20 cellular contexts compared by ENCODE assay signal in the genomic region with DNA sequence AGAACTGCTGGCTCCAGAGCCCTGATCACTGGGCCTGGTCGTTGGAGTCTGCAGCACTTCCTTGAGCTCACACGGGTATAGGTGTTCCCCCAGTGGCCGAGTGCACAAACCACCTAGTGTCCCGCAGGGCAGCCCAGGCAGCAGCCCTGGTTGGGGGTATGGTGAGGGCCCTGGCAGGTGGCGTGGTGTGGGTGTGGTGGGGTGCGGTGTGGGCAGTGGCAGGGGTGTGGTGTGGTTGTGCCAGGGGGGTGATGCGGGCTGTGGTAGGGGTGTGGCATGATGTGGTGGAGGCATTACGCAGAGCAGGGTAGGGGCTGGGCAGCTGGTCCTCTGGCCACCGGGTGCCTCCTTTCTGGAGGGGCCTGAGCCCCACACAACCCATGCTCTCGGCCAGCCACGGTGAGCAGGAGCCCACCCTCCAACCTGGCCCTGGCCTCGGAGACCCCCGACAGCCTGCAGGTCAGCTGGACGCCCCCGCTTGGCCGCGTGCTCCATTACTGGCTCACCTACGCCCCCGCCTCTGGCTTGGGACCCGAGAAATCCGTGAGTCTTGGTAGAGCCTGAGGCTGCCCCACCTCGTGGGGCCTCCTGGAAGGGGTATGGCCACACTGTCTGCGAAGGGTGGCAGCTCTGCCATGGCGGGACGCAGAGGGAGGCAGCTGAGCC. TPM values are rescaled to one million over a fixed set of nuclear protein-coding genes. Genes with fewer than 3 reads are reported as not detected.
A peak's percentile ranks its signal among the peaks of the same experiment; 100 is the strongest.
DNase-seq lines count a peak whose midpoint lies in the region; ATAC-seq and TF ChIP-seq lines count a peak whose summit lies in the region.
"Had no signal": no experiment of that assay in that cellular context is flagged by ENCODE, and none has a peak within 500 bp of the region (broad histone marks: within the 10 kb centered on the region; RNA-seq: fewer than 3 reads in every experiment).

No MANE protein-coding gene starts in this region.

- H2AFZ ChIP-seq in neuronal stem cell (ENCODE audit: low read length): no peak overlapping the region

- H3K79me1 ChIP-seq in neuronal stem cell (ENCODE audit: low read depth, low read length): peaks cover 2% of the 10 kb centered on the region

- H3K27me3 ChIP-seq in BLaER1: no peaks in the 10 kb centered on the region
- H3K27me3 ChIP-seq in neuronal stem cell (ENCODE audit: control insufficient read depth in 3 of 3, insufficient read depth in 3 of 3, low read depth in 1 of 3, low read length in 3 of 3): peaks cover 0 to 11% (median 0%) of the 10 kb centered on the region in 3 experiments

- no peak for ATAC-seq in left ventricle myocardium superior
- no peak for ATAC-seq in HG02588 (IDR thresholded peaks at IDR 0.05; ENCODE audit: unreplicated experiment)
- ATAC-seq in HG02678 (IDR thresholded peaks at IDR 0.05; ENCODE audit: unreplicated experiment): no peak
- ATAC-seq: GM12878 had no signal

- H3K4me2 ChIP-seq in BLaER1: peak overlapping the region; percentile 61
- H3K4me2 ChIP-seq in neuronal stem cell (ENCODE audit: insufficient read depth, low read length, poor library complexity, severe bottlenecking): no peak overlapping the region
- H3K4me2 ChIP-seq: KMS-11, SK-N-SH had no signal

- peak; percentile 26; the same call in 1 of the 2 replicates for TF ChIP-seq CTCF in HEK293 (tag by site-specific recombination; IDR thresholded peaks at IDR 0.05)

- POLR2A ChIA-PET in HEK293 (lab: Yijun Ruan, JAX): no interaction called here

- H3K14ac ChIP-seq in neuronal stem cell (ENCODE audit: low read length): peak overlapping the region; percentile 59

- no peak overlapping the region for H4K91ac ChIP-seq in neuronal stem cell (ENCODE audit: low read depth, low read length, poor library complexity)

- H3K4me3 ChIP-seq in BLaER1: no peak overlapping the region
- H3K4me3 ChIP-seq in HEK293 (ENCODE audit: low read depth, low read length): no peak overlapping the region
- H3K4me3 ChIP-seq in neuronal stem cell (ENCODE audit: low read length in 2 of 2): no peak overlapping the region
- H3K4me3 ChIP-seq: GM12878 had no signal

- H3K27ac ChIP-seq in BLaER1 (no peak overlapping the region), HEK293 (ENCODE audit: extremely low read depth, low read depth, low read length) (no peak overlapping the region), neuronal stem cell (replicated peaks; ENCODE audit: low read length) (no peak overlapping the region)
- H3K27ac ChIP-seq: KMS-11 had no signal

- peak overlapping the region; percentile 80 for H3K18ac ChIP-seq in neuronal stem cell (ENCODE audit: low read length)

- peak overlapping the region; percentile 37 for H2BK15ac ChIP-seq in neuronal stem cell (ENCODE audit: low read length)

- no CpG with 5 or more reads among the region's 25 CpGs for WGBS in neuronal stem cell (ENCODE audit: extremely low coverage in 2 of 2, insufficient read length in 2 of 2, insufficient replicate concordance in 1 of 2), 2 donors

- intact Hi-C loops in left ventricle myocardium superior (cut with micrococcal nuclease): no loop called here

- H2AK5ac ChIP-seq in neuronal stem cell (ENCODE audit: low read depth, low read length): peak overlapping the region; percentile 95

- H3K9ac ChIP-seq in BLaER1 (no peak overlapping the region), neuronal stem cell (ENCODE audit: low read depth, low read length, poor library complexity) (no peak overlapping the region)
- H3K9ac ChIP-seq: KMS-11, SK-N-SH had no signal

- DNase-seq in left ventricle myocardium superior (peak; percentile 21), neuronal stem cell (ENCODE audit: low spot score) (no peak), HUDEP-2 (lab: John Stamatoyannopoulos, UW; ENCODE audit: unreplicated experiment in 76 of 76) (no peak)
- DNase-seq: COR-L47, DMS79, HCEC 1CT, NCI-H1092, NCI-H2107, NCI-H226, NCI-H526, SK-N-SH had no signal

- H2BK5ac ChIP-seq in neuronal stem cell (ENCODE audit: low read length): peak overlapping the region; percentile 87

- no peak overlapping the region for H2BK120ac ChIP-seq in neuronal stem cell (ENCODE audit: low read depth, low read length)

- H3K4ac ChIP-seq in neuronal stem cell (ENCODE audit: low read length): peak overlapping the region; percentile 76

- H3K9me3 ChIP-seq in BLaER1: no peaks in the 10 kb centered on the region
- H3K9me3 ChIP-seq in HEK293 (ENCODE audit: control insufficient read depth, insufficient read depth, low read depth, low read length): no peaks in the 10 kb centered on the region
- no peaks in the 10 kb centered on the region for H3K9me3 ChIP-seq in neuronal stem cell (replicated peaks in 1 of 2; ENCODE audit: control insufficient read depth in 2 of 2, insufficient read depth in 1 of 2, low read depth in 1 of 2, low read length in 2 of 2)
- H3K9me3 ChIP-seq: SK-N-SH had no signal

- peak overlapping the region; percentile 58 for H2BK12ac ChIP-seq in neuronal stem cell (ENCODE audit: low read length)

- no peak overlapping the region for H4K8ac ChIP-seq in neuronal stem cell (ENCODE audit: low read depth, low read length)

- CTCF ChIA-PET in HEK293 (lab: Yijun Ruan, JAX): interaction anchor here (0.8 to 1.1 kb wide), 2 partner anchors 68 to 69 kb away, joined by 4 to 6 read pairs; no protein-coding TSS in a partner anchor

- H4K20me1 ChIP-seq in BLaER1: no peaks in the 10 kb centered on the region

- H3K23ac ChIP-seq in neuronal stem cell (ENCODE audit: low read depth, low read length, poor library complexity): peak overlapping the region; percentile 85

- H3K4me1 ChIP-seq in BLaER1: peaks cover 46% of the 10 kb centered on the region
- H3K4me1 ChIP-seq in HEK293 (ENCODE audit: control insufficient read depth, insufficient read depth, low read length): no peaks in the 10 kb centered on the region
- peaks cover 1 to 11% of the 10 kb centered on the region in 2 donors for H3K4me1 ChIP-seq in neuronal stem cell (ENCODE audit: control insufficient read depth in 2 of 2, insufficient read depth in 1 of 2, low read depth in 1 of 2, low read length in 2 of 2)

- H3K36me3 ChIP-seq in BLaER1: no peaks in the 10 kb centered on the region
- H3K36me3 ChIP-seq in HEK293 (ENCODE audit: control insufficient read depth in 2 of 2, insufficient read depth in 1 of 2, low read length in 2 of 2): no peaks in the 10 kb centered on the region
- no peaks in the 10 kb centered on the region for H3K36me3 ChIP-seq in neuronal stem cell (replicated peaks in 1 of 2; ENCODE audit: control insufficient read depth in 2 of 2, insufficient read depth in 2 of 2, low read length in 2 of 2)

TF ChIP-seq in HEK293, 187 proteins besides CTCF, POLR2A, EP300 and RAD21 (continues in another document):
- no peak for TF ChIP-seq SP3 (tag by site-specific recombination; IDR thresholded peaks at IDR 0.05)
- TF ChIP-seq ZNF521 (tag by site-specific recombination; IDR thresholded peaks at IDR 0.05): no peak
- no peak for TF ChIP-seq ZNF843 (tag by site-specific recombination; IDR thresholded peaks at IDR 0.05)
- TF ChIP-seq GFI1B (tag by site-specific recombination; IDR thresholded peaks at IDR 0.05): no peak
- TF ChIP-seq ZIC2 (tag by site-specific recombination; IDR thresholded peaks at IDR 0.05): peak; percentile 25; the same call in 1 of the 2 replicates
- TF ChIP-seq EGR2 (tag by site-specific recombination; IDR thresholded peaks at IDR 0.05; ENCODE audit: low read depth): peak; percentile 32; the same call in 1 of the 2 replicates
- TF ChIP-seq ZNF785 (tag by site-specific recombination; IDR thresholded peaks at IDR 0.05): no peak
- peak; percentile 49 for TF ChIP-seq ZFHX2 (tag by site-specific recombination; conservative IDR thresholded peaks at IDR 0.05)
- no peak for TF ChIP-seq ZNF791 (tag by site-specific recombination; IDR thresholded peaks at IDR 0.05)
- TF ChIP-seq ZNF223 (tag by site-specific recombination; IDR thresholded peaks at IDR 0.05): no peak
- no peak for TF ChIP-seq ZNF19 (tag by site-specific recombination; IDR thresholded peaks at IDR 0.05; ENCODE audit: low read depth)
- peak; percentile 99 for TF ChIP-seq KLF1 (tag by site-specific recombination; IDR thresholded peaks at IDR 0.05)
- no peak for TF ChIP-seq SCRT2 (tag by site-specific recombination; IDR thresholded peaks at IDR 0.05)
- peak; percentile 77 for TF ChIP-seq KLF8 (tag by site-specific recombination; IDR thresholded peaks at IDR 0.05)
- no peak for TF ChIP-seq KLF10 (tag by site-specific recombination; IDR thresholded peaks at IDR 0.05)
- no peak for TF ChIP-seq ZNF664 (tag by site-specific recombination; IDR thresholded peaks at IDR 0.05)
- no peak for TF ChIP-seq ZNF274 (IDR thresholded peaks at IDR 0.05; ENCODE audit: low read length)
- TF ChIP-seq ZNF274 (tag by site-specific recombination; IDR thresholded peaks at IDR 0.05; ENCODE audit: borderline replicate concordance): no peak
- 0 out of 2 replicates have a peak, but pooled peaks have one; percentile 36 for TF ChIP-seq ZNF600 (tag by site-specific recombination; IDR thresholded peaks at IDR 0.05)
- TF ChIP-seq ZNF48 (tag by site-specific recombination; IDR thresholded peaks at IDR 0.05): no peak

RNA-seq across cellular contexts. Expression of a gene that starts 20.5 kb away (rescaled TPM):
- not detected for total RNA-seq in left ventricle myocardium superior
- polyA plus RNA-seq in neuronal stem cell (2013, experiment 1 of 2): 0.13 TPM
- polyA plus RNA-seq in neuronal stem cell (2013, experiment 2 of 2): 0.08 TPM
- total RNA-seq: G401, GM12878 had no signal
- polyA plus RNA-seq: CD14-positive monocyte, GM12878, SK-N-SH had no signal

RNA-seq across cellular contexts. Expression of a gene that starts 40.9 kb away (rescaled TPM):
- total RNA-seq in left ventricle myocardium superior: 30.9 TPM
- 60.7 TPM for polyA plus RNA-seq in neuronal stem cell (2013, experiment 1 of 2)
- polyA plus RNA-seq in neuronal stem cell (2013, experiment 2 of 2): 56.3 TPM

RNA-seq across cellular contexts. Expression of a gene that starts 47.7 kb away (rescaled TPM):
- total RNA-seq in left ventricle myocardium superior: 1.8 TPM
- polyA plus RNA-seq in neuronal stem cell (2013, experiment 1 of 2): 0.29 TPM
- polyA plus RNA-seq in neuronal stem cell (2013, experiment 2 of 2): 0.19 TPM
- total RNA-seq: MCF 10A had no signal
- polyA plus RNA-seq: CD14-positive monocyte, SK-N-SH had no signal

RNA-seq across cellular contexts. Expression of a gene that starts 59.2 kb away (rescaled TPM):
- not detected for total RNA-seq in left ventricle myocardium superior
- polyA plus RNA-seq in neuronal stem cell (2013, experiment 1 of 2): 39.2 TPM
- 40.2 TPM for polyA plus RNA-seq in neuronal stem cell (2013, experiment 2 of 2)
- total RNA-seq: GM12878, MCF 10A had no signal
- polyA plus RNA-seq: CD14-positive monocyte, SK-N-SH had no signal
